ENCODE assay signal across 1 cellular context in genomic region chr11:36507824-36508489, GRCh38.
TF ChIP-seq lines count a peak whose summit lies in the region.

No MANE protein-coding gene starts in this region.

TF ChIP-seq in HCT116, 20 proteins besides CTCF, POLR2A, EP300 and RAD21 (continued from another document):
- TF ChIP-seq REST (IDR thresholded peaks at IDR 0.05; ENCODE audit: low read depth): no peak
